In the genomic region with DNA sequence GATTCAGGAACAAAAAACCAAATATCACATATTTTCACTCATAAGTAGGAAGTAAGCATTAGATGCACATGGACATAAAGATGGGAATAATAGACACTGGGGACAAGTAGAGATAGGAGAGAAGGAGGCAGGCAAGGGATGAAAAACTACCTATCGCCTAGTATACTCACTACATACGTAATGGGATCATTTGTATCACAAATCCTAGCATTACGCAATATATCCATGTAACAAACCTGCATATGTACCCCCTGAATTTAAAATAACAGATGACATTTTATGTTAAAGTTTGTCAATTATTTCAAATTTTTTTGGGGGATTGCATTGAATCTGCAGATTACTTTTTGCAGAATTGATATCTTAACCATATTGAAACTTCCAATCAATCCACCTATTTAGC, we compare ENCODE assay signal across 8 cellular contexts.
"Had no signal": no experiment of that assay in that cellular context is flagged by ENCODE, and none has a peak within 500 bp of the region (broad histone marks: within the 10 kb centered on the region; RNA-seq: fewer than 3 reads in every experiment).

No MANE protein-coding gene starts in this region.

- ATAC-seq: GM12878 had no signal

- H3K4me3 ChIP-seq: GM12878 had no signal

- DNase-seq: GDM1, GF-D8 had no signal

- FAIRE-seq: G401.6, GM12878, GM12891, GM12892, GM18507, GM19239 had no signal
